ENCODE assay signal across 18 cellular contexts in genomic region chr10:124214610-124215009, GRCh38.
DNase-seq lines count a peak whose midpoint lies in the region; ATAC-seq and TF ChIP-seq lines count a peak whose summit lies in the region.
"Had no signal": no experiment of that assay in that cellular context is flagged by ENCODE, and none has a peak within 500 bp of the region (broad histone marks: within the 10 kb centered on the region; RNA-seq: fewer than 3 reads in every experiment).

No MANE protein-coding gene starts in this region.

- intact Hi-C loops in heart right ventricle (cut with DNase I), result no loop called here

- H3K9me3 Mint-ChIP-seq in mesothelial cell of epicardium (peaks cover 15% of the 10 kb centered on the region), osteocyte (ENCODE audit: unreplicated experiment) (peaks cover 6% of the 10 kb centered on the region)
- no peaks in the 10 kb centered on the region for H3K9me3 Mint-ChIP-seq in effector memory CD8-positive, alpha-beta T cell
- H3K9me3 Mint-ChIP-seq: CD8-positive, alpha-beta T cell had no signal

- no peak overlapping the region for H3K4me3 ChIP-seq in right atrium auricular region
- no peak overlapping the region for H3K4me3 ChIP-seq in heart right ventricle
- H3K4me3 ChIP-seq: BLaER1 had no signal

- H3K27me3 Mint-ChIP-seq in mesothelial cell of epicardium (ENCODE audit: low read depth) (peaks cover 17% of the 10 kb centered on the region), osteocyte (ENCODE audit: unreplicated experiment) (peaks cover 13% of the 10 kb centered on the region)
- H3K27me3 Mint-ChIP-seq in effector memory CD8-positive, alpha-beta T cell, result peaks cover 10 to 27% of the 10 kb centered on the region in 2 donors
- H3K27me3 Mint-ChIP-seq: B cell; CD4-positive, CD25-positive, alpha-beta regulatory T cell had no signal

- peaks cover 18% of the 10 kb centered on the region for H3K4me1 Mint-ChIP-seq in mesothelial cell of epicardium
- H3K4me1 Mint-ChIP-seq in osteocyte (ENCODE audit: unreplicated experiment), result peaks cover 17% of the 10 kb centered on the region
- peaks cover 0 to 2% of the 10 kb centered on the region in 2 donors for H3K4me1 Mint-ChIP-seq in effector memory CD8-positive, alpha-beta T cell (ENCODE audit: low read depth in 2 of 2)
- H3K4me1 Mint-ChIP-seq: B cell; CD4-positive, CD25-positive, alpha-beta regulatory T cell had no signal

- H3K9me3 ChIP-seq in right atrium auricular region (peaks cover 0 to 12% of the 10 kb centered on the region in 2 donors), heart right ventricle (peaks cover 0 to 15% (median 0%) of the 10 kb centered on the region in 11 donors)
- H3K9me3 ChIP-seq: Caco-2 had no signal

- H3K36me3 Mint-ChIP-seq in mesothelial cell of epicardium (no peaks in the 10 kb centered on the region), osteocyte (ENCODE audit: unreplicated experiment) (no peaks in the 10 kb centered on the region)
- H3K36me3 Mint-ChIP-seq in effector memory CD8-positive, alpha-beta T cell (ENCODE audit: insufficient read depth), result no peaks in the 10 kb centered on the region
- H3K36me3 Mint-ChIP-seq: CD4-positive, CD25-positive, alpha-beta regulatory T cell; CD8-positive, alpha-beta T cell had no signal

- H3K36me3 ChIP-seq in right atrium auricular region (no peaks in the 10 kb centered on the region), heart right ventricle (no peaks in the 10 kb centered on the region)
- H3K36me3 ChIP-seq: BLaER1 had no signal

- H3K4me3 Mint-ChIP-seq in mesothelial cell of epicardium (no peak overlapping the region), osteocyte (ENCODE audit: unreplicated experiment) (no peak overlapping the region)
- H3K4me3 Mint-ChIP-seq in effector memory CD8-positive, alpha-beta T cell, result no peak overlapping the region
- H3K4me3 Mint-ChIP-seq: B cell; CD4-positive, CD25-positive, alpha-beta regulatory T cell; CD8-positive, alpha-beta T cell had no signal

- peak overlapping the region; percentile 40 for H3K27ac Mint-ChIP-seq in mesothelial cell of epicardium
- H3K27ac Mint-ChIP-seq in osteocyte (ENCODE audit: unreplicated experiment), result no peak overlapping the region
- H3K27ac Mint-ChIP-seq in effector memory CD8-positive, alpha-beta T cell, result no peak overlapping the region
- H3K27ac Mint-ChIP-seq: CD8-positive, alpha-beta T cell had no signal

- WGBS in heart right ventricle, 2 donors, result 92 to 93% methylated on average over 7 of the region's 7 CpGs

- DNase-seq in right atrium auricular region (ENCODE audit: low spot score), result peak; percentile 23
- DNase-seq in heart right ventricle, result no peak
- DNase-seq in mesothelial cell of epicardium (ENCODE audit: low spot score in 2 of 2, unreplicated experiment in 2 of 2), result no peak
- peak; percentile 53 for DNase-seq in osteocyte (ENCODE audit: extremely low spot score, unreplicated experiment)
- DNase-seq in omental fat pad (ENCODE audit: low spot score), result no peak
- no peak for DNase-seq in effector memory CD8-positive, alpha-beta T cell
- DNase-seq: Caco-2; CD4-positive, CD25-positive, alpha-beta regulatory T cell; CD8-positive, alpha-beta T cell; DMS153; DND-41; H7; HCEC 1CT had no signal

- H3K4me1 ChIP-seq in right atrium auricular region, result no peaks in the 10 kb centered on the region
- H3K4me1 ChIP-seq in heart right ventricle, result no peaks in the 10 kb centered on the region
- H3K4me1 ChIP-seq: Caco-2 had no signal

- TF ChIP-seq CTCF in right atrium auricular region (IDR thresholded peaks at IDR 0.05) (no peak), heart right ventricle (IDR thresholded peaks at IDR 0.05) (no peak), mesothelial cell of epicardium (IDR thresholded peaks at IDR 0.05; ENCODE audit: unreplicated experiment) (no peak), osteocyte (IDR thresholded peaks at IDR 0.05) (no peak), omental fat pad (IDR thresholded peaks at IDR 0.05) (no peak)

- no peak for ATAC-seq in heart right ventricle
- no peak for ATAC-seq in HG03045 (IDR thresholded peaks at IDR 0.05; ENCODE audit: unreplicated experiment)
- no peak for ATAC-seq in omental fat pad (ENCODE audit: low FRiP score)
- no peak for ATAC-seq in effector memory CD8-positive, alpha-beta T cell (replicated peaks)
- ATAC-seq: CD8-positive, alpha-beta T cell had no signal

- H3K27ac ChIP-seq in right atrium auricular region, result no peak overlapping the region
- no peak overlapping the region for H3K27ac ChIP-seq in heart right ventricle
- H3K27ac ChIP-seq: 22Rv1, BLaER1, C4-2B had no signal

- H3K27me3 ChIP-seq in right atrium auricular region (no peaks in the 10 kb centered on the region), heart right ventricle (peaks cover 0 to 11% (median 0%) of the 10 kb centered on the region in 7 donors)
- H3K27me3 ChIP-seq: BLaER1 had no signal

Comparison
In these comparisons a context has a peak if more than half of its experiments do, and no peak if none do; other contexts are left out.
1. DNase-seq: peak in right atrium auricular region (single experiment) and osteocyte (single experiment); none in heart right ventricle (0 of 2), mesothelial cell of epicardium (0 of 2), omental fat pad (single experiment) and effector memory CD8-positive, alpha-beta T cell (0 of 3).